8 cellular contexts compared by ENCODE assay signal in the genomic region with DNA sequence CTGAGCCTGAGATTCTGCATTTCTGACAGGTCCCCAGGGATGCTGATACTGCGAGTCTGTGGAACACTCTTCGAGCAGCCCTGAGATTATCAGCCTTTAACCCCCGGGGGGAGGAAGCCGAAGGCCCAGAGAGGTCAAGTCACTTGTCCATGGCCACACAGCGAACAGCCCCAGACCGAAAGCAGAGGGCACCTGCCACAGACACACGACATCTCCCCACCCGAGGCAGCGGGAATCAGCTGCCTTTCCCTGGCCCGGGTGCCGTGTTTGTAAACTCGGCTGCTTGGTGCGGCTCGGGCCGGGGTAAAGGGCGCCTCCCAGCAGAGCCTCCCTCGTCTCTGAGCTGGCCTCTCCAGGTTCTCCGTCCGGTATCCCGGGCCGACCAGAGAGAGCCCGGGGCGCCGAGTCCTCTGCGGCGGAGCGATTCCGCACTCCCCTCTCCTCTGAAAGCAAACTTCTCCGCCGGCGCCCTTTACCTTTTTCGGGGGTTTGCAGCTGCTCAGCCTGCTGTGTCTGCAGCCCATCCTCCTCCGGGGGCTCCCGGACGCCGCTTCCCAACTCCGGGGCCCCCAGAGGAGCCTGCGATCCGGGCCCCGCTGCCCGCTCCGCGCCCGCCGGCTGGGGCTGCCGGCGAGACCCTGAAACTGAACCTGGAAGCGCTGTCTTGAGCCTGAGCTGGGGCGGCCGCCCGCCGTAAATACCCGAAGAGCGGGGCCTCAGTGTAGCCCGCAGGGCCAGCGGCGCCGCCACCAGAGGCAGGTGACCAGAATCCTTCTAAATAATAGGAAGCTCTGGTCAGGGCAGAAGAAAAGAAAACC. TPM values are rescaled to one million over a fixed set of nuclear protein-coding genes. Genes with fewer than 3 reads are reported as not detected.
DNase-seq lines count a peak whose midpoint lies in the region; ATAC-seq and TF ChIP-seq lines count a peak whose summit lies in the region.

A gene with protein sequence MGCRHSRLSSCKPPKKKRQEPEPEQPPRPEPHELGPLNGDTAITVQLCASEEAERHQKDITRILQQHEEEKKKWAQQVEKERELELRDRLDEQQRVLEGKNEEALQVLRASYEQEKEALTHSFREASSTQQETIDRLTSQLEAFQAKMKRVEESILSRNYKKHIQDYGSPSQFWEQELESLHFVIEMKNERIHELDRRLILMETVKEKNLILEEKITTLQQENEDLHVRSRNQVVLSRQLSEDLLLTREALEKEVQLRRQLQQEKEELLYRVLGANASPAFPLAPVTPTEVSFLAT (minus strand): TSS at position 646 of the 818 bp plus-strand sequence. CDS start 122 bp downstream, at position 524.

- in situ Hi-C loops in IMR-90 (cut with MboI; ENCODE audit: low sequenced_read_pairs): no loop called here

- H3K4ac ChIP-seq in IMR-90 (ENCODE audit: low read depth, low read length): no peak within 1 kb of the TSS

- H3K9me2 ChIP-seq in SK-N-SH: no peaks in the 10 kb centered on the region

- intact Hi-C loops in IMR-90 (cut with micrococcal nuclease): loop anchor here (1.0 to 5.0 kb wide), 2 partner anchors 11 to 41 kb away; no protein-coding TSS in a partner anchor
- intact Hi-C loops in left ventricle myocardium inferior (cut with micrococcal nuclease): no loop called here
- intact Hi-C loops in posterior cingulate gyrus (cut with DNase I): no loop called here

- H3K9me3 ChIP-seq in IMR-90 (ENCODE audit: control insufficient read depth, insufficient read depth, low read length) (no peaks in the 10 kb centered on the region), SK-N-SH (no peaks in the 10 kb centered on the region), left ventricle myocardium inferior (replicated peaks) (no peaks in the 10 kb centered on the region)

- TF ChIP-seq RAD21 in IMR-90 (IDR thresholded peaks at IDR 0.05; ENCODE audit: low read length) (no peak), SK-N-SH (IDR thresholded peaks at IDR 0.05; ENCODE audit: low read length) (no peak)

- H2BK20ac ChIP-seq in IMR-90 (ENCODE audit: low read depth, low read length): no peak within 1 kb of the TSS

- no peak within 1 kb of the TSS for H3K23ac ChIP-seq in IMR-90 (ENCODE audit: low read depth, low read length)

- H3K36me3 ChIP-seq in IMR-90 (ENCODE audit: control insufficient read depth, insufficient read depth, low read length) (no peaks in the 10 kb centered on the region), SK-N-SH (replicated peaks in 1 of 2; ENCODE audit: control insufficient read depth in 1 of 2, insufficient read depth in 2 of 2, low read length in 1 of 2) (no peaks in the 10 kb centered on the region), left ventricle myocardium inferior (no peaks in the 10 kb centered on the region)

- no peak for TF ChIP-seq POLR2A in IMR-90 (IDR thresholded peaks at IDR 0.05; ENCODE audit: low read depth, low read length)

- H4K20me1 ChIP-seq in IMR-90 (ENCODE audit: insufficient read depth, low read length) (no peaks in the 10 kb centered on the region; the same call in 1 of the 2 replicates), SK-N-SH (ENCODE audit: insufficient read depth) (no peaks in the 10 kb centered on the region)

- POLR2A ChIA-PET in IMR-90 (lab: Charles Lee; ENCODE audit: unreplicated experiment): no interaction called here
- POLR2A ChIA-PET in SK-N-SH (lab: Yijun Ruan, JAX): no interaction called here

- H3K79me2 ChIP-seq in SK-N-SH (ENCODE audit: insufficient read depth): no peaks in the 10 kb centered on the region

- H3K9ac ChIP-seq in IMR-90 (ENCODE audit: low read depth, low read length) (no peak within 1 kb of the TSS; the same call in 1 of the 2 replicates), SK-N-SH (peak within 1 kb of the TSS; percentile 59; the same call in 1 of the 2 replicates)

- no peak within 1 kb of the TSS for H3K18ac ChIP-seq in IMR-90 (ENCODE audit: low read depth, low read length)

- no peak within 1 kb of the TSS for H2BK120ac ChIP-seq in IMR-90 (ENCODE audit: low read depth, low read length)

- H3K4me1 ChIP-seq in IMR-90 (ENCODE audit: control insufficient read depth, insufficient read depth, low read length) (peaks cover 5% of the 10 kb centered on the region), SK-N-SH (ENCODE audit: control insufficient read depth in 1 of 2, insufficient read depth in 2 of 2, low read depth in 1 of 2, low read length in 1 of 2) (no peaks in the 10 kb centered on the region; a peak in 1 of 4 replicates), left ventricle myocardium inferior (peaks cover 63% of the 10 kb centered on the region)

- 1% methylated on average over 21 of the region's 58 CpGs; no CpG with 5 or more reads in 1 of the 2 experiments for WGBS in IMR-90 (ENCODE audit: extremely low coverage in 2 of 2, insufficient read length in 1 of 2), 2 experiments
- WGBS in SK-N-SH (ENCODE audit: low lambda C conversion rate): 11% methylated on average over 24 of the region's 58 CpGs
- 0 to 2% (median 1%) methylated on average over 58 of the region's 58 CpGs for whole genome bisulfite sequencing in adipose tissue, 3 donors

- H3F3A ChIP-seq in SK-N-SH (replicated peaks; ENCODE audit: insufficient read depth): no peaks in the 10 kb centered on the region

- no peak within 1 kb of the TSS for H3K14ac ChIP-seq in IMR-90 (replicated peaks; ENCODE audit: low read depth, low read length)

- no TSS peak for BruUV-seq in IMR-90 (replicated peaks; lab: Mats Ljungman, UMichigan)

- H3K4me2 ChIP-seq in IMR-90 (ENCODE audit: low read depth, low read length) (peak within 1 kb of the TSS; percentile 11), SK-N-SH (peak within 1 kb of the TSS; percentile 88)

- H2BK15ac ChIP-seq in IMR-90 (ENCODE audit: low read depth, low read length): no peak within 1 kb of the TSS

- H2AFZ ChIP-seq in IMR-90 (replicated peaks; ENCODE audit: low read length, poor library complexity) (peak within 1 kb of the TSS; percentile 85), SK-N-SH (ENCODE audit: low read depth) (peak within 1 kb of the TSS; percentile 97)

- TF ChIP-seq EP300 in SK-N-SH (IDR thresholded peaks at IDR 0.05; ENCODE audit: borderline replicate concordance in 1 of 2, low read depth in 1 of 2, low read length in 1 of 2): peak in 1 of 2 experiments; percentile 9; a peak in 1 of 4 replicates

- CTCF ChIA-PET in IMR-90 (lab: Yijun Ruan, JAX): interaction anchor here (0.6 to 2.2 kb wide), 4 partner anchors 9 to 422 kb away, joined by 3 to 10 read pairs (median 4); no protein-coding TSS in a partner anchor
- CTCF ChIA-PET in SK-N-SH (lab: Yijun Ruan, JAX): interaction anchor here (1.1 to 4.3 kb wide), 10 partner anchors 10 to 173 kb away, joined by 3 to 29 read pairs (median 6); no protein-coding TSS in a partner anchor

- H2BK5ac ChIP-seq in IMR-90 (ENCODE audit: low read depth, low read length, poor library complexity, severe bottlenecking): no peak within 1 kb of the TSS

- dilution Hi-C loops in IMR-90 (cut with HindIII; ENCODE audit: low sequenced_read_pairs, unreplicated experiment): no loop called here

- TF ChIP-seq CTCF in IMR-90 (conservative IDR thresholded peaks at IDR 0.05; ENCODE audit: low read depth, low read length) (no peak; the same call in 1 of the 2 replicates), SK-N-SH (IDR thresholded peaks at IDR 0.05) (peak; percentile 26; the same call in 1 of the 2 replicates), left ventricle myocardium inferior (IDR thresholded peaks at IDR 0.05; ENCODE audit: borderline replicate concordance) (peak; percentile 58)

- DNase-seq in GM03348 (ENCODE audit: low spot score): peak; percentile 85
- DNase-seq in IMR-90: peak; percentile 57
- peak; percentile 89 for DNase-seq in SK-N-SH
- peak; percentile 80 for DNase-seq in left ventricle myocardium inferior
- peak; percentile 39 to 95 (median 70) for DNase-seq in posterior cingulate gyrus
- no peak for DNase-seq in GF-D8 (lab: John Stamatoyannopoulos, UW)

- peaks cover 6% of the 10 kb centered on the region for H3K27me3 ChIP-seq in IMR-90 (ENCODE audit: control insufficient read depth, insufficient read depth, low read length)
- no peaks in the 10 kb centered on the region for H3K27me3 ChIP-seq in SK-N-SH (ENCODE audit: insufficient read depth)
- H3K27me3 ChIP-seq in left ventricle myocardium inferior (ENCODE audit: low read depth): no peaks in the 10 kb centered on the region

- H4K8ac ChIP-seq in IMR-90 (ENCODE audit: low read depth in 2 of 2, low read length in 2 of 2): no peak within 1 kb of the TSS

- no peak within 1 kb of the TSS for H2AK5ac ChIP-seq in IMR-90 (ENCODE audit: low read depth, low read length)

- H3K9me1 ChIP-seq in IMR-90 (ENCODE audit: insufficient read depth, low read length): peaks cover 4% of the 10 kb centered on the region; the same call in 1 of the 2 replicates

- H4K91ac ChIP-seq in IMR-90 (ENCODE audit: insufficient read depth, low read depth, low read length): no peak within 1 kb of the TSS

- ATAC-seq in GM21576 (IDR thresholded peaks at IDR 0.05; ENCODE audit: unreplicated experiment) (peak; percentile 70), IMR-90 (ENCODE audit: low read depth) (peak; percentile 93)

- no peak within 1 kb of the TSS for H3K56ac ChIP-seq in IMR-90 (ENCODE audit: extremely low read depth, insufficient read depth, low read length)

- H3K4me3 ChIP-seq in IMR-90 (ENCODE audit: insufficient read depth, low read depth, low read length) (peak within 1 kb of the TSS; percentile 55), SK-N-SH (ENCODE audit: low read depth in 2 of 2, low read length in 1 of 2) (peak within 1 kb of the TSS; percentile 65 to 89), left ventricle myocardium inferior (peak within 1 kb of the TSS; percentile 88)

- H3K27ac ChIP-seq in IMR-90 (ENCODE audit: insufficient read depth, low read length) (no peak within 1 kb of the TSS), SK-N-SH (ENCODE audit: low read depth in 2 of 2, low read length in 1 of 2) (no peak within 1 kb of the TSS), adipose tissue (ENCODE audit: low read depth, low read length) (peak within 1 kb of the TSS; percentile 30), left ventricle myocardium inferior (replicated peaks) (peak within 1 kb of the TSS; percentile 88)

- H4K5ac ChIP-seq in IMR-90 (ENCODE audit: low read depth, low read length): no peak within 1 kb of the TSS

- H2AK9ac ChIP-seq in IMR-90 (replicated peaks; ENCODE audit: low read depth, low read length, poor library complexity): peak within 1 kb of the TSS; percentile 4

- no peaks in the 10 kb centered on the region for H3K79me1 ChIP-seq in IMR-90 (ENCODE audit: low read depth in 1 of 2, low read length in 2 of 2)

TF ChIP-seq in IMR-90, 13 proteins besides CTCF, POLR2A, EP300 and RAD21 (continues in another document):
- no peak for TF ChIP-seq MAZ (IDR thresholded peaks at IDR 0.05; ENCODE audit: borderline replicate concordance, low read depth, low read length)

TF ChIP-seq in SK-N-SH, 30 proteins besides CTCF, POLR2A, EP300 and RAD21 (continues in another document):
- TF ChIP-seq GATA2 (CRISPR knock-in tag; IDR thresholded peaks at IDR 0.05): no peak

RNA-seq across cellular contexts. Expression of the gene that starts here (rescaled TPM):
- 0.36 and 0.56 TPM in 2 replicates for total RNA-seq in IMR-90 (2012; rRNA removed)
- 0.36 and 0.48 TPM in 2 replicates for polyA plus RNA-seq in IMR-90 (2012; rRNA removed)
- polyA plus RNA-seq in IMR-90 (2012; cell fraction: cytosol; rRNA removed): 0.25 and 0.31 TPM in 2 replicates
- 0.11 and 0.24 TPM in 2 replicates for polyA plus RNA-seq in IMR-90 (2012; cell fraction: nucleus; rRNA removed; ENCODE audit: low replicate concordance)
- polyA plus RNA-seq in SK-N-SH (2012; rRNA removed): 0.38 and 0.54 TPM in 2 replicates
- 0.41 and 0.56 TPM in 2 replicates for polyA plus RNA-seq in SK-N-SH (2012; cell fraction: cytosol; rRNA removed)
- 0.21 and 0.22 TPM in 2 replicates for polyA plus RNA-seq in SK-N-SH (2012; cell fraction: nucleus; rRNA removed)
- polyA plus RNA-seq in adipose tissue: 100 to 1,000 TPM in 2 of 3 donors, 10 to 100 TPM in 1; 38.3 to 168 (median 145) TPM
- total RNA-seq in left ventricle myocardium inferior: 167 TPM

Comparison
In these comparisons a context has a peak if more than half of its experiments do, and no peak if none do; other contexts are left out.
1. RNA of the gene that starts here (total RNA-seq): 167 TPM in left ventricle myocardium inferior (single experiment); 0.36 to 0.56 TPM in IMR-90; every median in the first group is over 100 times any median in the second.
2. RNA of the gene that starts here (polyA plus RNA-seq): 38.3 to 168 TPM in adipose tissue; 0.11 to 0.48 TPM in IMR-90 and 0.21 to 0.56 TPM in SK-N-SH; every median in the first group is over 10 times any median in the second.
3. Peak in DNase-seq, ATAC-seq, H3K4me3 ChIP-seq and H3K4me2 ChIP-seq in IMR-90; RNA of the gene not detected or under 1 TPM.
4. Peak in DNase-seq, H3K4me3 ChIP-seq, H3K9ac ChIP-seq and H3K4me2 ChIP-seq in SK-N-SH; RNA of the gene not detected or under 1 TPM.
5. H3K27ac ChIP-seq: peak in adipose tissue (single experiment) and left ventricle myocardium inferior (single experiment); none in IMR-90 (single experiment) and SK-N-SH (0 of 2).
6. Peak in every context shown above with its lines, with median percentiles within 50 percentile points of each other: H3K4me3 ChIP-seq.